ENCODE assay signal across 1 cellular context in genomic region chr17:5915337-5915736, GRCh38.
TF ChIP-seq lines count a peak whose summit lies in the region.

No MANE protein-coding gene starts in this region.

TF ChIP-seq in HepG2, 621 proteins besides CTCF, POLR2A, EP300 and RAD21 (continued from another document):
- TF ChIP-seq ZNF280B (CRISPR knock-in tag; IDR thresholded peaks at IDR 0.05; ENCODE audit: borderline replicate concordance): no peak
